Comparison of ENCODE assay signal across 18 cellular contexts in genomic region chr18:27109403-27109802, GRCh38.
A peak's percentile ranks its signal among the peaks of the same experiment; 100 is the strongest.
DNase-seq lines count a peak whose midpoint lies in the region; ATAC-seq and TF ChIP-seq lines count a peak whose summit lies in the region.
"Had no signal": no experiment of that assay in that cellular context is flagged by ENCODE, and none has a peak within 500 bp of the region (broad histone marks: within the 10 kb centered on the region; RNA-seq: fewer than 3 reads in every experiment).

No MANE protein-coding gene starts in this region.

- H3K4me1 Mint-ChIP-seq in progenitor cell of endocrine pancreas (ENCODE audit: low read depth) (peaks cover 6% of the 10 kb centered on the region), Caco-2 (ENCODE audit: low read depth, unreplicated experiment) (no peaks in the 10 kb centered on the region)
- H3K4me1 Mint-ChIP-seq: B cell, T-helper 17 cell had no signal

- H3K9me3 ChIP-seq in right atrium auricular region (peaks cover 0 to 12% of the 10 kb centered on the region in 2 donors), left ventricle myocardium inferior (replicated peaks) (peaks cover 8% of the 10 kb centered on the region), Caco-2 (no peaks in the 10 kb centered on the region)
- H3K9me3 ChIP-seq: SJSA1 had no signal

- H3K9me3 Mint-ChIP-seq in progenitor cell of endocrine pancreas (ENCODE audit: low read depth) (peaks cover 9% of the 10 kb centered on the region), Caco-2 (ENCODE audit: unreplicated experiment) (no peaks in the 10 kb centered on the region)

- ATAC-seq in Right ventricle myocardium inferior (peak; percentile 87), HG03045 (IDR thresholded peaks at IDR 0.05; ENCODE audit: unreplicated experiment) (no peak)
- ATAC-seq: T-helper 17 cell had no signal

- H3K27ac ChIP-seq in right atrium auricular region (no peak overlapping the region), left ventricle myocardium inferior (replicated peaks) (no peak overlapping the region)
- H3K27ac ChIP-seq: PC-9, SJSA1 had no signal

- BruUV-seq in Caco-2 (replicated peaks; lab: Mats Ljungman, UMichigan) = no TSS peak

- H3K27me3 Mint-ChIP-seq in progenitor cell of endocrine pancreas (no peaks in the 10 kb centered on the region), Caco-2 (ENCODE audit: insufficient read depth, unreplicated experiment) (no peaks in the 10 kb centered on the region)
- H3K27me3 Mint-ChIP-seq: B cell, T-helper 17 cell had no signal

- DNase-seq in Right ventricle myocardium inferior (ENCODE audit: missing footprints) = peak; percentile 11
- no peak for DNase-seq in right atrium auricular region (ENCODE audit: low spot score)
- peak; percentile 81 for DNase-seq in RPMI8226
- peak; percentile 17 for DNase-seq in left ventricle myocardium inferior
- DNase-seq in progenitor cell of endocrine pancreas (ENCODE audit: low spot score, unreplicated experiment) = no peak
- no peak for DNase-seq in Caco-2
- DNase-seq in amygdala (lab: John Stamatoyannopoulos, UW) = no peak
- DNase-seq: DMS 273 treated with DMSO at 0.1 percent for 48 hours, DND-41, KG1, NCI-H2107, NCI-H446 treated with DMSO at 0.1 percent for 48 hours, NCI-H774, PC-9, T-helper 17 cell had no signal

- H3K4me1 ChIP-seq in right atrium auricular region = no peaks in the 10 kb centered on the region
- H3K4me1 ChIP-seq in left ventricle myocardium inferior = no peaks in the 10 kb centered on the region
- no peaks in the 10 kb centered on the region for H3K4me1 ChIP-seq in Caco-2
- H3K4me1 ChIP-seq: SJSA1 had no signal

- H3K4me3 Mint-ChIP-seq in progenitor cell of endocrine pancreas (ENCODE audit: low read depth) (no peak overlapping the region), Caco-2 (ENCODE audit: unreplicated experiment) (no peak overlapping the region)
- H3K4me3 Mint-ChIP-seq: B cell, T-helper 17 cell had no signal

- peak overlapping the region; percentile 25 for H3K27ac Mint-ChIP-seq in progenitor cell of endocrine pancreas
- no peak overlapping the region for H3K27ac Mint-ChIP-seq in Caco-2 (ENCODE audit: unreplicated experiment)
- H3K27ac Mint-ChIP-seq: B cell, T-helper 17 cell had no signal

- CTCF ChIA-PET in Caco-2 (lab: Charles Lee) = no interaction called here

- no peaks in the 10 kb centered on the region for H3K36me3 ChIP-seq in right atrium auricular region
- H3K36me3 ChIP-seq in left ventricle myocardium inferior = no peaks in the 10 kb centered on the region
- no peaks in the 10 kb centered on the region for H3K36me3 ChIP-seq in Caco-2 (ENCODE audit: control insufficient read depth, insufficient read depth, low read length)
- H3K36me3 ChIP-seq: SJSA1 had no signal

- POLR2A ChIA-PET in Caco-2 (lab: Charles Lee) = no interaction called here

- intact Hi-C loops in Right ventricle myocardium inferior (cut with DNase I) = no loop called here
- intact Hi-C loops in left ventricle myocardium inferior (cut with micrococcal nuclease) = no loop called here
- intact Hi-C loops in Caco-2 (cut with micrococcal nuclease; ENCODE audit: unreplicated experiment) = no loop called here

- H3K36me3 Mint-ChIP-seq in progenitor cell of endocrine pancreas (ENCODE audit: insufficient read depth) (peaks cover 17% of the 10 kb centered on the region), Caco-2 (ENCODE audit: insufficient read depth, unreplicated experiment) (no peaks in the 10 kb centered on the region)

- no peaks in the 10 kb centered on the region for H3K27me3 ChIP-seq in right atrium auricular region
- H3K27me3 ChIP-seq in left ventricle myocardium inferior (ENCODE audit: low read depth) = no peaks in the 10 kb centered on the region
- H3K27me3 ChIP-seq in Caco-2 (replicated peaks; ENCODE audit: control insufficient read depth, insufficient read depth, low read length) = no peaks in the 10 kb centered on the region
- H3K27me3 ChIP-seq: SJSA1 had no signal

- no peak overlapping the region for H3K4me3 ChIP-seq in right atrium auricular region
- no peak overlapping the region for H3K4me3 ChIP-seq in left ventricle myocardium inferior
- H3K4me3 ChIP-seq in Caco-2 (ENCODE audit: low read depth, low read length) = no peak overlapping the region
- H3K4me3 ChIP-seq: PC-9, SJSA1 had no signal

- TF ChIP-seq CTCF in right atrium auricular region (IDR thresholded peaks at IDR 0.05) (no peak), left ventricle myocardium inferior (IDR thresholded peaks at IDR 0.05; ENCODE audit: borderline replicate concordance) (no peak), progenitor cell of endocrine pancreas (IDR thresholded peaks at IDR 0.05; ENCODE audit: unreplicated experiment) (no peak), Caco-2 (IDR thresholded peaks at IDR 0.05; ENCODE audit: insufficient read depth in 1 of 2, low read depth in 1 of 2, low read length in 1 of 2, severe bottlenecking in 1 of 2, unreplicated experiment in 1 of 2) (no peak)

Comparison
In these comparisons a context has a peak if more than half of its experiments do, and no peak if none do; other contexts are left out.
1. DNase-seq: peak in Right ventricle myocardium inferior (single experiment), RPMI8226 (single experiment) and left ventricle myocardium inferior (single experiment); none in right atrium auricular region (single experiment), progenitor cell of endocrine pancreas (single experiment), Caco-2 (0 of 2) and amygdala (0 of 56).